In the genomic region with DNA sequence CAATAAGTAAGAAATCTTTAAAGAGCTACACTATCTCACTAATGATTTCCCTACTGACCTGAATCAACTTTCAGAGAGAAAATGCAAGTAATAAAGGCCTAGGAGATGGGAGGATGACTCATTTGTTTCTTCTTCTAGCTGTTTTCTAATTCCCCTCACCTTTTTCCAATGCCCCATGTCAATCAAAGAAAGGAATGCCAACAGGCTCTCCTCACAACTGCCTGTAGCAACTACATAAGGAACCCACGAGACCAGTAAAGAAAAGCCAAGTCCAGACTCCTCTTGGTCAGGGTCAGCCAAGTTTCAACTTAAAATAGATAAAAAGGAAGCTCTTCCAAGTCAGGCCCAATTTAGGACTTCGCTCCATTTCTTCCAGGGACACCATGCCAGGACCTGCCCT, we compare ENCODE assay signal across 14 cellular contexts.
DNase-seq lines count a peak whose midpoint lies in the region; ATAC-seq lines count a peak whose summit lies in the region.
"Had no signal": no experiment of that assay in that cellular context is flagged by ENCODE, and none has a peak within 500 bp of the region (broad histone marks: within the 10 kb centered on the region; RNA-seq: fewer than 3 reads in every experiment).

No MANE protein-coding gene starts in this region.

- H3K27me3 Mint-ChIP-seq in stimulated activated naive CD8-positive, alpha-beta T cell treated with anti-CD3 and anti-CD28 coated beads, Interleukin-15, Interleukin-2, amounts not matched to agents 100 ng/mL and 50 ng/mL, for 24 hours = no peaks in the 10 kb centered on the region
- H3K27me3 Mint-ChIP-seq: B cell had no signal

- no peaks in the 10 kb centered on the region for H3K36me3 Mint-ChIP-seq in stimulated activated naive CD8-positive, alpha-beta T cell treated with anti-CD3 and anti-CD28 coated beads, Interleukin-15, Interleukin-2, amounts not matched to agents 100 ng/mL and 50 ng/mL, for 24 hours (ENCODE audit: low read depth)

- no peak for ATAC-seq in stimulated activated naive CD8-positive, alpha-beta T cell treated with anti-CD3 and anti-CD28 coated beads, Interleukin-15, Interleukin-2, amounts not matched to agents 100 U/mL and 50 U/mL, for 24 hours
- ATAC-seq in HG03175 (IDR thresholded peaks at IDR 0.05; ENCODE audit: unreplicated experiment) (no peak), HG02642 (IDR thresholded peaks at IDR 0.05; ENCODE audit: poor library complexity, unreplicated experiment) (no peak)

- no peaks in the 10 kb centered on the region for H3K4me1 ChIP-seq in Karpas-422 (ENCODE audit: low read length)

- no peaks in the 10 kb centered on the region for H4K20me1 ChIP-seq in Karpas-422 (ENCODE audit: insufficient read depth, low read depth, low read length)

- no peaks in the 10 kb centered on the region for H3K36me3 ChIP-seq in Karpas-422 (ENCODE audit: insufficient read depth, low read length)

- H2AFZ ChIP-seq in Karpas-422 (ENCODE audit: low read length) = no peak overlapping the region

- no peak overlapping the region for H3K9ac ChIP-seq in Karpas-422 (ENCODE audit: low read length)

- no peak overlapping the region for H3K4me3 ChIP-seq in Karpas-422 (ENCODE audit: low read length)
- H3K4me3 ChIP-seq: skin epidermis had no signal

- H3K4me1 Mint-ChIP-seq in stimulated activated naive CD8-positive, alpha-beta T cell treated with anti-CD3 and anti-CD28 coated beads, Interleukin-15, Interleukin-2, amounts not matched to agents 100 ng/mL and 50 ng/mL, for 24 hours (ENCODE audit: low read depth) = peaks cover 89% of the 10 kb centered on the region

- H3K27me3 ChIP-seq in Karpas-422 (ENCODE audit: low read length) = no peaks in the 10 kb centered on the region

- H3K27ac Mint-ChIP-seq in stimulated activated naive CD8-positive, alpha-beta T cell treated with anti-CD3 and anti-CD28 coated beads, Interleukin-15, Interleukin-2, amounts not matched to agents 100 ng/mL and 50 ng/mL, for 24 hours = peak overlapping the region; percentile 74
- H3K27ac Mint-ChIP-seq: B cell had no signal

- no peak overlapping the region for H3K4me2 ChIP-seq in Karpas-422 (ENCODE audit: low read depth, low read length, poor library complexity, severe bottlenecking)

- H3K79me2 ChIP-seq in Karpas-422 (ENCODE audit: low read length) = no peaks in the 10 kb centered on the region

- no peak for DNase-seq in stimulated activated naive CD8-positive, alpha-beta T cell treated with anti-CD3 and anti-CD28 coated beads, Interleukin-15, Interleukin-2, amounts not matched to agents 100 U/mL and 50 U/mL, for 24 hours
- DNase-seq in iris pigment epithelial cell (ENCODE audit: low read depth) = peak; percentile 44
- DNase-seq in HPDE6-E6E7 (ENCODE audit: extremely low spot score) = no peak
- no peak for DNase-seq in Karpas-422
- DNase-seq: dermis blood vessel endothelial cell; NCI-H1105 treated with DMSO at 0.1 percent for 48 hours; NK-92 treated with Interleukin-12 subunit alpha and Interleukin-12 subunit beta, amount 100 ng/mL, for 24 hours; stimulated activated CD8-positive, alpha-beta memory T cell treated with anti-CD3 and anti-CD28 coated beads, Interleukin-4, amount 100 ng/mL, for 48 hours had no signal

- H3K4me3 Mint-ChIP-seq in stimulated activated naive CD8-positive, alpha-beta T cell treated with anti-CD3 and anti-CD28 coated beads, Interleukin-15, Interleukin-2, amounts not matched to agents 100 ng/mL and 50 ng/mL, for 24 hours = no peak overlapping the region
- H3K4me3 Mint-ChIP-seq: B cell had no signal

- H3K9me3 Mint-ChIP-seq in stimulated activated naive CD8-positive, alpha-beta T cell treated with anti-CD3 and anti-CD28 coated beads, Interleukin-15, Interleukin-2, amounts not matched to agents 100 ng/mL and 50 ng/mL, for 24 hours = no peaks in the 10 kb centered on the region

- H3K9me2 ChIP-seq in Karpas-422 (replicated peaks; ENCODE audit: insufficient read depth, low read length) = no peaks in the 10 kb centered on the region

- H3K9me3 ChIP-seq in Karpas-422 (ENCODE audit: low read length) = no peaks in the 10 kb centered on the region

- H3K27ac ChIP-seq in angular gyrus (ENCODE audit: low read depth, low read length) (peak overlapping the region; percentile 41), Karpas-422 (ENCODE audit: low read length) (no peak overlapping the region)
